9 cellular contexts compared by ENCODE assay signal in genomic region chrX:153935326-153935851, GRCh38. TPM values are rescaled to one million over a fixed set of nuclear protein-coding genes. Genes with fewer than 3 reads are reported as not detected.
DNase-seq lines count a peak whose midpoint lies in the region; ATAC-seq and TF ChIP-seq lines count a peak whose summit lies in the region.
"Had no signal": no experiment of that assay in that cellular context is flagged by ENCODE, and none has a peak within 500 bp of the region (broad histone marks: within the 10 kb centered on the region; RNA-seq: fewer than 3 reads in every experiment).

No MANE protein-coding gene starts in this region.

- H2AFZ ChIP-seq in SK-N-SH (ENCODE audit: low read depth), result peak overlapping the region; percentile 86; the same call in 1 of the 2 replicates

- TF ChIP-seq POLR2A in testis (IDR thresholded peaks at IDR 0.05), result no peak

- no peaks in the 10 kb centered on the region for H3F3A ChIP-seq in SK-N-SH (replicated peaks; ENCODE audit: insufficient read depth)

- no peak for TF ChIP-seq EP300 in SK-N-SH (IDR thresholded peaks at IDR 0.05; ENCODE audit: borderline replicate concordance in 1 of 2, low read depth in 1 of 2, low read length in 1 of 2)

- DNase-seq in BE2C (no peak), SK-N-SH (no peak), right cardiac atrium (no peak), testis (no peak), SK-N-DZ (ENCODE audit: low spot score) (no peak), hypothalamus (lab: John Stamatoyannopoulos, UW) (no peak)

- peak overlapping the region; percentile 82 for H3K4me2 ChIP-seq in SK-N-SH

- TF ChIP-seq RAD21 in SK-N-SH (IDR thresholded peaks at IDR 0.05; ENCODE audit: low read length), result no peak

- POLR2A ChIA-PET in SK-N-SH (lab: Yijun Ruan, JAX), result interaction anchor here (1.0 to 1.2 kb wide), 2 partner anchors 13 to 35 kb away, joined by 3 read pairs; no protein-coding TSS in a partner anchor

- peaks cover 24% of the 10 kb centered on the region for H4K20me1 ChIP-seq in SK-N-SH (ENCODE audit: insufficient read depth)

- 14% methylated on average over 24 of the region's 32 CpGs for WGBS in SK-N-SH (ENCODE audit: low lambda C conversion rate)
- WGBS in right cardiac atrium, result 13% methylated on average over 28 of the region's 32 CpGs
- 11 to 22% methylated on average over 7 to 22 of the region's 32 CpGs for WGBS in testis, 2 donors

- no peak overlapping the region for H3K27ac ChIP-seq in SK-N-SH (ENCODE audit: low read depth in 2 of 2, low read length in 1 of 2)
- no peak overlapping the region for H3K27ac ChIP-seq in right cardiac atrium (ENCODE audit: low read length)
- no peak overlapping the region for H3K27ac ChIP-seq in testis

- CTCF ChIA-PET in SK-N-SH (lab: Yijun Ruan, JAX), result interaction anchor here (1.3 to 16.7 kb wide), 4 partner anchors 12 to 171 kb away, joined by 3 to 271 read pairs (median 18); partner anchors contain the start of genes PLXNB3 and RENBP

- H3K4me3 ChIP-seq in BE2C (ENCODE audit: low read depth, low read length) (peak overlapping the region; percentile 42), SK-N-SH (ENCODE audit: low read depth in 2 of 2, low read length in 1 of 2) (peak overlapping the region; percentile 52 to 78), right cardiac atrium (ENCODE audit: low read length) (peak overlapping the region; percentile 84), testis (peak overlapping the region; percentile 36 to 63)

- intact Hi-C loops in right cardiac atrium (cut with DNase I), result no loop called here
- intact Hi-C loops in testis (cut with DNase I; ENCODE audit: low total_unique reads), result no loop called here

- ATAC-seq in GM21390 (IDR thresholded peaks at IDR 0.05; ENCODE audit: unreplicated experiment) (peak; percentile 1), right cardiac atrium (peak; percentile 5 to 17), HG02970 (IDR thresholded peaks at IDR 0.05; ENCODE audit: low FRiP score, unreplicated experiment) (no peak)

- TF ChIP-seq CTCF in BE2C (IDR thresholded peaks at IDR 0.05; ENCODE audit: low read depth, low read length) (no peak), SK-N-SH (IDR thresholded peaks at IDR 0.05) (no peak), testis (IDR thresholded peaks at IDR 0.05) (no peak)

- H3K4me1 ChIP-seq in BE2C, result no peaks in the 10 kb centered on the region
- H3K4me1 ChIP-seq in SK-N-SH (ENCODE audit: control insufficient read depth in 1 of 2, insufficient read depth in 2 of 2, low read depth in 1 of 2, low read length in 1 of 2), result peaks cover 10 to 12% of the 10 kb centered on the region in 2 experiments; a peak in 2 of 4 replicates
- H3K4me1 ChIP-seq in right cardiac atrium (ENCODE audit: control insufficient read depth, insufficient read depth, low read length), result no peaks in the 10 kb centered on the region
- no peaks in the 10 kb centered on the region for H3K4me1 ChIP-seq in testis

- H3K27me3 ChIP-seq in BE2C, result no peaks in the 10 kb centered on the region
- H3K27me3 ChIP-seq in SK-N-SH (ENCODE audit: insufficient read depth), result peaks cover 4% of the 10 kb centered on the region; the same call in 1 of the 2 replicates
- H3K27me3 ChIP-seq in right cardiac atrium (ENCODE audit: control insufficient read depth, insufficient read depth), result no peaks in the 10 kb centered on the region
- no peaks in the 10 kb centered on the region for H3K27me3 ChIP-seq in testis

- H3K9me3 ChIP-seq in BE2C (no peaks in the 10 kb centered on the region), SK-N-SH (no peaks in the 10 kb centered on the region), right cardiac atrium (ENCODE audit: control insufficient read depth, low read length) (no peaks in the 10 kb centered on the region), testis (no peaks in the 10 kb centered on the region)

- H3K9ac ChIP-seq in SK-N-SH, result no peak overlapping the region

- peaks cover 35% of the 10 kb centered on the region for H3K79me2 ChIP-seq in SK-N-SH (ENCODE audit: insufficient read depth)

- H3K9me2 ChIP-seq in SK-N-SH, result no peaks in the 10 kb centered on the region

- H3K36me3 ChIP-seq in BE2C (peaks cover 26% of the 10 kb centered on the region), SK-N-SH (replicated peaks in 1 of 2; ENCODE audit: control insufficient read depth in 1 of 2, insufficient read depth in 2 of 2, low read length in 1 of 2) (peaks cover 12 to 23% of the 10 kb centered on the region in 2 experiments), testis (ENCODE audit: low read depth, missing control alignments) (no peaks in the 10 kb centered on the region)

TF ChIP-seq in SK-N-SH, 30 proteins besides CTCF, POLR2A, EP300 and RAD21:
- TF ChIP-seq FOXJ3 (CRISPR knock-in tag; IDR thresholded peaks at IDR 0.05) (no peak), POLR2AphosphoS5 (IDR thresholded peaks at IDR 0.05; ENCODE audit: low read depth, low read length) (no peak), MAX (IDR thresholded peaks at IDR 0.05; ENCODE audit: low read depth) (peak; percentile 35; the same call in 1 of the 2 replicates), RFX5 (IDR thresholded peaks at IDR 0.05; ENCODE audit: low read length) (no peak)

RNA-seq across cellular contexts. Expression of gene NAA10, which starts 0.6 kb away (rescaled TPM):
- 597 TPM for polyA plus RNA-seq in BE2C (2012; ENCODE audit: insufficient read depth, insufficient read length, low read depth)
- polyA plus RNA-seq in SK-N-SH (2012; rRNA removed) (192 and 229 TPM in 2 replicates), right cardiac atrium (108 TPM), testis (ENCODE audit: insufficient read depth, low read depth, low replicate concordance) (33.9 TPM)
- polyA plus RNA-seq in SK-N-SH (2012; cell fraction: cytosol; rRNA removed), result 193 and 253 TPM in 2 replicates
- polyA plus RNA-seq in SK-N-SH (2012; cell fraction: nucleus; rRNA removed), result 502 and 579 TPM in 2 replicates
- total RNA-seq in right cardiac atrium (10 to 100 TPM; 61.1 to 75.5 (median 66.2) TPM), testis (10 to 100 TPM; 46.7 to 52.8 TPM)
- 135 and 149 TPM in 2 replicates for polyA plus RNA-seq in SK-N-DZ (2014; cell fraction: cytosol; rRNA removed)
- polyA plus RNA-seq in SK-N-DZ (2014; cell fraction: nucleus; rRNA removed), result 176 and 329 TPM in 2 replicates

RNA-seq across cellular contexts. Expression of gene RENBP, which starts 9.1 kb away (rescaled TPM):
- 163 TPM for polyA plus RNA-seq in BE2C (2012; ENCODE audit: insufficient read depth, insufficient read length, low read depth)
- polyA plus RNA-seq in SK-N-SH (2012; rRNA removed), result 0.90 and 1.0 TPM in 2 replicates
- 0.45 and 0.56 TPM in 2 replicates for polyA plus RNA-seq in SK-N-SH (2012; cell fraction: cytosol; rRNA removed)
- 3.0 and 3.2 TPM in 2 replicates for polyA plus RNA-seq in SK-N-SH (2012; cell fraction: nucleus; rRNA removed)
- total RNA-seq in right cardiac atrium, result 10 to 100 TPM; 14.0 to 17.7 (median 15.7) TPM
- 13.3 TPM for polyA plus RNA-seq in right cardiac atrium
- total RNA-seq in testis, result 1 to 10 TPM; 2.8 to 3.4 TPM
- polyA plus RNA-seq in testis (ENCODE audit: insufficient read depth, low read depth, low replicate concordance), result 4.8 TPM
- 5.3 and 8.1 TPM in 2 replicates for polyA plus RNA-seq in SK-N-DZ (2014; cell fraction: cytosol; rRNA removed)
- 24.6 and 28.8 TPM in 2 replicates for polyA plus RNA-seq in SK-N-DZ (2014; cell fraction: nucleus; rRNA removed)

RNA-seq across cellular contexts. Expression of gene ARHGAP4, which starts 9.3 kb away (rescaled TPM):
- polyA plus RNA-seq in BE2C (2012; ENCODE audit: insufficient read depth, insufficient read length, low read depth), result 107 TPM
- polyA plus RNA-seq in SK-N-SH (2012; rRNA removed) (1.6 and 2.2 TPM in 2 replicates), right cardiac atrium (20.5 TPM), testis (ENCODE audit: insufficient read depth, low read depth, low replicate concordance) (25.6 TPM)
- polyA plus RNA-seq in SK-N-SH (2012; cell fraction: cytosol; rRNA removed), result 0.45 and 0.94 TPM in 2 replicates
- polyA plus RNA-seq in SK-N-SH (2012; cell fraction: nucleus; rRNA removed), result 15.6 and 25.4 TPM in 2 replicates
- total RNA-seq in right cardiac atrium (10 to 100 TPM; 13.4 to 22.9 (median 14.9) TPM), testis (10 to 100 TPM; 34.6 to 41.3 TPM)
- 10.6 and 14.9 TPM in 2 replicates for polyA plus RNA-seq in SK-N-DZ (2014; cell fraction: cytosol; rRNA removed)
- polyA plus RNA-seq in SK-N-DZ (2014; cell fraction: nucleus; rRNA removed), result 128 and 146 TPM in 2 replicates

RNA-seq across cellular contexts. Expression of gene AVPR2, which starts 30.9 kb away (rescaled TPM):
- 6.0 TPM for polyA plus RNA-seq in BE2C (2012; ENCODE audit: insufficient read depth, insufficient read length, low read depth)
- polyA plus RNA-seq in SK-N-SH (2012; rRNA removed) (not detected in 2 replicates), right cardiac atrium (4.1 TPM), testis (ENCODE audit: insufficient read depth, low read depth, low replicate concordance) (1.3 TPM)
- polyA plus RNA-seq in SK-N-SH (2012; cell fraction: cytosol; rRNA removed), result not detected in 2 replicates
- 0.05 TPM in 1 of 2 replicates, not detected in the other for polyA plus RNA-seq in SK-N-SH (2012; cell fraction: nucleus; rRNA removed)
- total RNA-seq in right cardiac atrium (1 to 10 TPM; 1.6 to 3.7 (median 2.5) TPM), testis (1 to 10 TPM in 1 of 2 donors, under 1 TPM in 1; 0.74 to 1.1 TPM)
- not detected in 2 replicates for polyA plus RNA-seq in SK-N-DZ (2014; cell fraction: cytosol; rRNA removed)
- 0.22 TPM in 1 of 2 replicates, not detected in the other for polyA plus RNA-seq in SK-N-DZ (2014; cell fraction: nucleus; rRNA removed)
- total RNA-seq: HT1080 had no signal

RNA-seq across cellular contexts. Expression of gene HCFC1, which starts 36.2 kb away (rescaled TPM):
- polyA plus RNA-seq in BE2C (2012; ENCODE audit: insufficient read depth, insufficient read length, low read depth), result 64.3 TPM
- 4.7 and 9.5 TPM in 2 replicates for polyA plus RNA-seq in SK-N-SH (2012; rRNA removed)
- polyA plus RNA-seq in SK-N-SH (2012; cell fraction: cytosol; rRNA removed), result 5.9 and 8.1 TPM in 2 replicates
- polyA plus RNA-seq in SK-N-SH (2012; cell fraction: nucleus; rRNA removed), result 27.0 and 39.1 TPM in 2 replicates
- 10 to 100 TPM; 26.9 to 41.4 (median 32.9) TPM for total RNA-seq in right cardiac atrium
- polyA plus RNA-seq in right cardiac atrium, result 17.3 TPM
- 100 to 1,000 TPM; 102 to 115 TPM for total RNA-seq in testis
- polyA plus RNA-seq in testis (ENCODE audit: insufficient read depth, low read depth, low replicate concordance), result 32.3 TPM
- polyA plus RNA-seq in SK-N-DZ (2014; cell fraction: cytosol; rRNA removed), result 45.0 and 49.1 TPM in 2 replicates
- polyA plus RNA-seq in SK-N-DZ (2014; cell fraction: nucleus; rRNA removed), result 32.0 and 63.7 TPM in 2 replicates
